In the genomic region with DNA sequence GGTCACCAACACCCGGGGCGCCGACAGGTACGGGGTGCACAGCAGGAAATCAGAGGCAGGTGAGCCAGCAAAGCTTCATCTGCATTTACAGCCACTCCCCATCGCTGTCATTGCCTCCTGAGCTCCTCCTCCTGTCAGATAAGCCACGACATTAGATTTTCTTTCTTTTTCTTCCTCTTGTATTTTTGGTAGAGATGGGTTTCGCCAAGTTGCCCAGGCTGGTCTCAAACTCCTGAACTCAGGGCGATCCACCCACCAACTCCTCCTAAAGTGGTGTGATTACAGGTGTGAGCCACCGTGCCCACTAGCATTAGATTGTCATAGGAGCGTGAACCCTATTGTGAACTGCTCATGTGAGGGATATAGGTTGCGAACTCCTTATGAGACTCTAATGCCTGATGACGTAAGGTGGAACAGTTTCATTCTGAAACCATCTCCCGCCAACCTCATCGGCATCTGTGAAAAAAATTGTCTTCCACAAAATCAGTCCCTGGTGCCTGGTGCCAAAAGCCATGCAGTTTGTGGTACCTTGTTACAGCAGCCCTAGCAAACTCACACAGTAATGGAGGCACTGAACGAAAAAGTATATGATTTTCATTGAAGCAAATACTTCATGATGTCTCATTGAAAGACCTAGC, we compare ENCODE assay signal across 13 cellular contexts. TPM values are rescaled to one million over a fixed set of nuclear protein-coding genes. Genes with fewer than 3 reads are reported as not detected.
DNase-seq lines count a peak whose midpoint lies in the region; ATAC-seq, FAIRE-seq and TF ChIP-seq lines count a peak whose summit lies in the region.
"Had no signal": no experiment of that assay in that cellular context is flagged by ENCODE, and none has a peak within 500 bp of the region (broad histone marks: within the 10 kb centered on the region; RNA-seq: fewer than 3 reads in every experiment).

No MANE protein-coding gene starts in this region.

- 66 to 74% methylated on average over 15 of the region's 15 CpGs for WGBS in esophagus, 2 donors
- WGBS in tibial nerve, 2 donors = 82 to 85% methylated on average over 15 of the region's 15 CpGs

- no TSS peak for BruUV-seq in A673 (replicated peaks; lab: Mats Ljungman, UMichigan)

- H3K4me1 Mint-ChIP-seq in stimulated activated naive CD8-positive, alpha-beta T cell treated with anti-CD3 and anti-CD28 coated beads, Interleukin-15, Interleukin-2, amounts not matched to agents 100 ng/mL and 50 ng/mL, for 24 hours (ENCODE audit: low read depth) = peaks cover 49% of the 10 kb centered on the region
- H3K4me1 Mint-ChIP-seq in activated CD4-positive, alpha-beta memory T cell treated with anti-CD3 and anti-CD28 coated beads for 36 hours (ENCODE audit: low read depth) = peaks cover 30% of the 10 kb centered on the region

- H3K27me3 Mint-ChIP-seq in stimulated activated naive CD8-positive, alpha-beta T cell treated with anti-CD3 and anti-CD28 coated beads, Interleukin-15, Interleukin-2, amounts not matched to agents 100 ng/mL and 50 ng/mL, for 24 hours = peaks cover 28% of the 10 kb centered on the region
- peaks cover 34% of the 10 kb centered on the region for H3K27me3 Mint-ChIP-seq in activated CD4-positive, alpha-beta memory T cell treated with anti-CD3 and anti-CD28 coated beads for 36 hours

- H3K4me1 ChIP-seq in esophagus (ENCODE audit: control insufficient read depth in 2 of 2, insufficient read depth in 2 of 2, low read length in 1 of 2) (peaks cover 0 to 3% of the 10 kb centered on the region in 2 donors), A673 (ENCODE audit: insufficient read depth, low read length, poor library complexity, severe bottlenecking) (no peaks in the 10 kb centered on the region), tibial nerve (peaks cover 0 to 12% (median 5%) of the 10 kb centered on the region in 4 donors)

- no peak for TF ChIP-seq CTCF in A673 (conservative IDR thresholded peaks at IDR 0.05; ENCODE audit: low read depth, low read length)
- TF ChIP-seq CTCF in tibial nerve (IDR thresholded peaks at IDR 0.05) = no peak

- CTCF ChIA-PET in activated CD4-positive, alpha-beta memory T cell treated with anti-CD3 and anti-CD28 coated beads for 36 hours (lab: Charles Lee) = interaction anchor here (0.9 to 1.1 kb wide), 2 partner anchors 10 to 78 kb away, joined by 3 read pairs; no protein-coding TSS in a partner anchor
- CTCF ChIA-PET in A673 (lab: Charles Lee) = no interaction called here

- no peaks in the 10 kb centered on the region for H3K36me3 ChIP-seq in esophagus (ENCODE audit: control insufficient read depth in 2 of 2, insufficient read depth in 2 of 2, low read length in 1 of 2)
- no peaks in the 10 kb centered on the region for H3K36me3 ChIP-seq in A673 (ENCODE audit: insufficient read depth, low read length, poor library complexity, severe bottlenecking)
- H3K36me3 ChIP-seq in tibial nerve = no peaks in the 10 kb centered on the region
- H3K36me3 ChIP-seq: BLaER1 treated with 17β-estradiol and CSF1 and Interleukin-3, amounts not matched to agents 10 nM and 100 nM had no signal

- H3K27me3 ChIP-seq in esophagus (ENCODE audit: control insufficient read depth in 1 of 2, insufficient read depth in 2 of 2, low read length in 2 of 2) (no peaks in the 10 kb centered on the region), A673 (replicated peaks; ENCODE audit: insufficient read depth, low read depth, low read length, poor library complexity) (no peaks in the 10 kb centered on the region), tibial nerve (peaks cover 0 to 33% of the 10 kb centered on the region in 2 donors)

- no peak for TF ChIP-seq POLR2A in tibial nerve (IDR thresholded peaks at IDR 0.05)

- H3K9me3 ChIP-seq in esophagus (ENCODE audit: control insufficient read depth in 2 of 2, insufficient read depth in 1 of 2, low read depth in 1 of 2, low read length in 1 of 2) (no peaks in the 10 kb centered on the region), A673 (ENCODE audit: low read depth, low read length, poor library complexity, severe bottlenecking) (no peaks in the 10 kb centered on the region), tibial nerve (no peaks in the 10 kb centered on the region)

- no peak for ATAC-seq in stimulated activated naive CD8-positive, alpha-beta T cell treated with anti-CD3 and anti-CD28 coated beads, Interleukin-15, Interleukin-2, amounts not matched to agents 100 U/mL and 50 U/mL, for 24 hours
- ATAC-seq: left lobe of liver had no signal

- H3K27ac ChIP-seq in esophagus (ENCODE audit: low read depth in 2 of 2, low read length in 1 of 2) (peak overlapping the region; percentile 8 to 83), A673 (ENCODE audit: low read depth, low read length, poor library complexity, severe bottlenecking) (no peak overlapping the region), tibial nerve (peak overlapping the region in 1 of 4 donors; percentile 35)
- H3K27ac ChIP-seq: BLaER1 treated with 17β-estradiol and CSF1 and Interleukin-3, amounts not matched to agents 10 nM and 100 nM had no signal

- no peak overlapping the region for H3K27ac Mint-ChIP-seq in stimulated activated naive CD8-positive, alpha-beta T cell treated with anti-CD3 and anti-CD28 coated beads, Interleukin-15, Interleukin-2, amounts not matched to agents 100 ng/mL and 50 ng/mL, for 24 hours
- H3K27ac Mint-ChIP-seq in activated CD4-positive, alpha-beta memory T cell treated with anti-CD3 and anti-CD28 coated beads for 36 hours = no peak overlapping the region

- H3K9me3 Mint-ChIP-seq in stimulated activated naive CD8-positive, alpha-beta T cell treated with anti-CD3 and anti-CD28 coated beads, Interleukin-15, Interleukin-2, amounts not matched to agents 100 ng/mL and 50 ng/mL, for 24 hours = no peaks in the 10 kb centered on the region
- H3K9me3 Mint-ChIP-seq in activated CD4-positive, alpha-beta memory T cell treated with anti-CD3 and anti-CD28 coated beads for 36 hours = no peaks in the 10 kb centered on the region

- H3K36me3 Mint-ChIP-seq in stimulated activated naive CD8-positive, alpha-beta T cell treated with anti-CD3 and anti-CD28 coated beads, Interleukin-15, Interleukin-2, amounts not matched to agents 100 ng/mL and 50 ng/mL, for 24 hours (ENCODE audit: low read depth) = no peaks in the 10 kb centered on the region
- no peaks in the 10 kb centered on the region for H3K36me3 Mint-ChIP-seq in activated CD4-positive, alpha-beta memory T cell treated with anti-CD3 and anti-CD28 coated beads for 36 hours

- no peak for TF ChIP-seq EP300 in tibial nerve (IDR thresholded peaks at IDR 0.05)

- H3K4me3 ChIP-seq in esophagus (ENCODE audit: low read depth in 1 of 2, low read length in 2 of 2) (peak overlapping the region; percentile 7 to 68), A673 (ENCODE audit: low read depth, low read length, poor library complexity, severe bottlenecking) (no peak overlapping the region), tibial nerve (no peak overlapping the region)
- H3K4me3 ChIP-seq: BLaER1 treated with 17β-estradiol and CSF1 and Interleukin-3, amounts not matched to agents 10 nM and 100 nM had no signal

- POLR2A ChIA-PET in activated CD4-positive, alpha-beta memory T cell treated with anti-CD3 and anti-CD28 coated beads for 36 hours (lab: Charles Lee) = interaction anchor here (1.1 kb wide), 1 partner anchor 9 kb away, joined by 3 read pairs; no protein-coding TSS in a partner anchor
- POLR2A ChIA-PET in A673 (lab: Charles Lee; ENCODE audit: low non-redundant PET) = no interaction called here

- FAIRE-seq in urothelium cell line (lab: Jason Lieb, UNC) = peak; percentile 72
- FAIRE-seq: colon had no signal

- intact Hi-C loops in activated CD4-positive, alpha-beta memory T cell treated with anti-CD3 and anti-CD28 coated beads for 36 hours (cut with micrococcal nuclease) = loop anchor here (10.0 kb wide), 1 partner anchor 368 kb away; the partner anchor contains the start of gene KLRD1
- intact Hi-C loops in A673 (cut with micrococcal nuclease; ENCODE audit: unreplicated experiment) = loop anchor here (2.0 to 5.0 kb wide), 3 partner anchors 55 to 438 kb away; no protein-coding TSS in a partner anchor

- peak overlapping the region; percentile 80 for H3K4me3 Mint-ChIP-seq in stimulated activated naive CD8-positive, alpha-beta T cell treated with anti-CD3 and anti-CD28 coated beads, Interleukin-15, Interleukin-2, amounts not matched to agents 100 ng/mL and 50 ng/mL, for 24 hours
- H3K4me3 Mint-ChIP-seq in activated CD4-positive, alpha-beta memory T cell treated with anti-CD3 and anti-CD28 coated beads for 36 hours = no peak overlapping the region

- no peak for DNase-seq in stimulated activated naive CD8-positive, alpha-beta T cell treated with anti-CD3 and anti-CD28 coated beads, Interleukin-15, Interleukin-2, amounts not matched to agents 100 U/mL and 50 U/mL, for 24 hours
- DNase-seq in activated CD4-positive, alpha-beta memory T cell treated with anti-CD3 and anti-CD28 coated beads for 36 hours = peak; percentile 13
- no peak for DNase-seq in urothelium cell line (ENCODE audit: low spot score)
- no peak for DNase-seq in RPMI8226
- DNase-seq in A673 (ENCODE audit: low spot score) = no peak
- no peak for DNase-seq in tibial nerve (ENCODE audit: low spot score in 2 of 2)
- DNase-seq: MM.1S, NCI-H69 had no signal

RNA-seq across cellular contexts. Expression of gene STYK1, which starts 1.5 kb away (rescaled TPM):
- total RNA-seq in activated CD4-positive, alpha-beta memory T cell treated with anti-CD3 and anti-CD28 coated beads for 36 hours = not detected
- 1 to 10 TPM; 5.4 to 7.0 TPM for polyA plus RNA-seq in esophagus
- total RNA-seq in A673 (2021) = 0.77 and 0.94 TPM in 2 replicates
- total RNA-seq in tibial nerve = under 1 TPM in 1 of 4 donors, not detected in 3; 0.44 TPM
- total RNA-seq: left lobe of liver had no signal

RNA-seq across cellular contexts. Expression of gene YBX3, which starts 50.8 kb away (rescaled TPM):
- total RNA-seq in activated CD4-positive, alpha-beta memory T cell treated with anti-CD3 and anti-CD28 coated beads for 36 hours = 10 to 100 TPM; 90.7 to 96.2 TPM
- polyA plus RNA-seq in esophagus = 100 to 1,000 TPM; 399 to 433 TPM
- total RNA-seq in A673 (2021) = 272 and 288 TPM in 2 replicates
- total RNA-seq in tibial nerve = 100 to 1,000 TPM; 264 to 714 (median 382) TPM

RNA-seq across cellular contexts. Expression of gene MAGOHB, which starts 58.9 kb away (rescaled TPM):
- total RNA-seq in activated CD4-positive, alpha-beta memory T cell treated with anti-CD3 and anti-CD28 coated beads for 36 hours = 10 to 100 TPM; 66.2 to 69.1 TPM
- polyA plus RNA-seq in esophagus = 10 to 100 TPM; 16.4 to 27.0 TPM
- total RNA-seq in A673 (2021) (68.6 and 72.0 TPM in 2 replicates), tibial nerve (10 to 100 TPM in 3 of 4 donors, 1 to 10 TPM in 1; 6.5 to 24.5 (median 17.1) TPM)

Comparison
In these comparisons a context has a peak if more than half of its experiments do, and no peak if none do; other contexts are left out.
1. H3K4me3 ChIP-seq: peak in esophagus (2 of 2); none in A673 (single experiment) and tibial nerve (0 of 4).